21 cellular contexts compared by ENCODE assay signal in genomic region chr16:9484901-9485300, GRCh38.
DNase-seq lines count a peak whose midpoint lies in the region; ATAC-seq, FAIRE-seq and TF ChIP-seq lines count a peak whose summit lies in the region.
"Had no signal": no experiment of that assay in that cellular context is flagged by ENCODE, and none has a peak within 500 bp of the region (broad histone marks: within the 10 kb centered on the region; RNA-seq: fewer than 3 reads in every experiment).

No MANE protein-coding gene starts in this region.

- ATAC-seq in GM23338 = no peak
- ATAC-seq in activated naive CD4-positive, alpha-beta T cell treated with anti-CD3 and anti-CD28 coated beads, Interleukin-2, amount 50 U/mL, for 72 hours = no peak
- ATAC-seq: GM12878, HepG2 had no signal

- 91% methylated on average over 5 of the region's 5 CpGs for WGBS in hepatocyte (ENCODE audit: low lambda C conversion rate, missing lambda C conversion rate)

- no peak overlapping the region for H3K27ac Mint-ChIP-seq in GM23338
- no peak overlapping the region for H3K27ac Mint-ChIP-seq in activated naive CD4-positive, alpha-beta T cell treated with anti-CD3 and anti-CD28 coated beads, Interleukin-2, amount 50 U/mL, for 72 hours
- H3K27ac Mint-ChIP-seq: B cell; CD4-positive, CD25-positive, alpha-beta regulatory T cell; CD8-positive, alpha-beta memory T cell had no signal

- peaks cover 8% of the 10 kb centered on the region for H3K9me2 ChIP-seq in GM23338 (ENCODE audit: insufficient read depth)
- no peaks in the 10 kb centered on the region for H3K9me2 ChIP-seq in hepatocyte (replicated peaks; ENCODE audit: insufficient read depth)

- DNase-seq in GM23338 (ENCODE audit: low spot score) (no peak), kidney tubule cell (ENCODE audit: low spot score) (peak; percentile 46), pons (ENCODE audit: low spot score) (peak; percentile 4), hepatocyte (ENCODE audit: low spot score) (no peak), DMS53 treated with DMSO at 0.1 percent for 48 hours (lab: John Stamatoyannopoulos, UW; ENCODE audit: unreplicated experiment) (no peak), GM12891 (ENCODE audit: insufficient read length, low spot score) (no peak)
- no peak for DNase-seq in activated naive CD4-positive, alpha-beta T cell treated with anti-CD3 and anti-CD28 coated beads, Interleukin-2, amount 50 U/mL, for 72 hours (ENCODE audit: low spot score in 2 of 2)
- DNase-seq: C1 segment of cervical spinal cord; Caco-2; CD4-positive, CD25-positive, alpha-beta regulatory T cell; CD8-positive, alpha-beta memory T cell; DMS153; GM23248; HCEC 1CT; KBM-7 had no signal

- H4K20me1 ChIP-seq in GM23338 (replicated peaks; ENCODE audit: insufficient read depth) = no peaks in the 10 kb centered on the region
- H4K20me1 ChIP-seq in hepatocyte (ENCODE audit: insufficient read depth, poor library complexity, severe bottlenecking) = no peaks in the 10 kb centered on the region

- peaks cover 10% of the 10 kb centered on the region for H3K4me1 ChIP-seq in GM23338 (ENCODE audit: insufficient read depth)
- H3K4me1 ChIP-seq in hepatocyte (ENCODE audit: insufficient read depth) = no peaks in the 10 kb centered on the region
- H3K4me1 ChIP-seq: Caco-2 had no signal

- H3K27me3 ChIP-seq in GM23338 (ENCODE audit: insufficient read depth) = no peaks in the 10 kb centered on the region
- no peaks in the 10 kb centered on the region for H3K27me3 ChIP-seq in hepatocyte

- H3K9me3 Mint-ChIP-seq in GM23338 = 0 out of 3 replicates have a peak, but pooled peaks cover 3% of the 10 kb centered on the region
- H3K9me3 Mint-ChIP-seq in activated naive CD4-positive, alpha-beta T cell treated with anti-CD3 and anti-CD28 coated beads, Interleukin-2, amount 50 U/mL, for 72 hours = no peaks in the 10 kb centered on the region

- peaks cover 2% of the 10 kb centered on the region for H3K27me3 Mint-ChIP-seq in GM23338 (ENCODE audit: insufficient read depth, low read depth, poor library complexity)
- H3K27me3 Mint-ChIP-seq: B cell; CD4-positive, CD25-positive, alpha-beta regulatory T cell had no signal

- no peaks in the 10 kb centered on the region for H3K9me3 ChIP-seq in hepatocyte (ENCODE audit: low read depth)
- H3K9me3 ChIP-seq: Caco-2 had no signal

- no peaks in the 10 kb centered on the region for H3K36me3 ChIP-seq in GM23338 (ENCODE audit: insufficient read depth)
- H3K36me3 ChIP-seq in hepatocyte (replicated peaks; ENCODE audit: insufficient read depth, low read depth) = no peaks in the 10 kb centered on the region

- H3K79me2 ChIP-seq in GM23338 (replicated peaks; ENCODE audit: insufficient read depth) (no peaks in the 10 kb centered on the region), hepatocyte (no peaks in the 10 kb centered on the region)

- FAIRE-seq in GM12891 (lab: Jason Lieb, UNC) = no peak
- FAIRE-seq: GM12878, GM19239, H54, HepG2 had no signal

- H3K27ac ChIP-seq in GM23338 (ENCODE audit: low read depth) (no peak overlapping the region), hepatocyte (no peak overlapping the region)
- H3K27ac ChIP-seq: GM23248 had no signal

- H2AFZ ChIP-seq in GM23338 = 0 out of 2 replicates have a peak overlapping the region, but pooled peaks have one; percentile 38
- no peak overlapping the region for H2AFZ ChIP-seq in hepatocyte
- H2AFZ ChIP-seq: GM23248 had no signal

- no peak for TF ChIP-seq CTCF in GM23338 (conservative IDR thresholded peaks at IDR 0.05; ENCODE audit: low read depth in 2 of 2)
- no peak for TF ChIP-seq CTCF in hepatocyte (IDR thresholded peaks at IDR 0.05; ENCODE audit: poor library complexity)

- H3K4me3 Mint-ChIP-seq in GM23338 = no peak overlapping the region
- H3K4me3 Mint-ChIP-seq: B cell; CD4-positive, CD25-positive, alpha-beta regulatory T cell; CD8-positive, alpha-beta memory T cell; IgD-negative memory B cell had no signal

- H3K36me3 Mint-ChIP-seq in GM23338 (ENCODE audit: low read depth) = no peaks in the 10 kb centered on the region
- no peaks in the 10 kb centered on the region for H3K36me3 Mint-ChIP-seq in activated naive CD4-positive, alpha-beta T cell treated with anti-CD3 and anti-CD28 coated beads, Interleukin-2, amount 50 U/mL, for 72 hours
- H3K36me3 Mint-ChIP-seq: CD4-positive, CD25-positive, alpha-beta regulatory T cell; CD8-positive, alpha-beta memory T cell had no signal

- no peaks in the 10 kb centered on the region for H3K4me1 Mint-ChIP-seq in GM23338
- H3K4me1 Mint-ChIP-seq: B cell; CD4-positive, CD25-positive, alpha-beta regulatory T cell; CD8-positive, alpha-beta memory T cell had no signal

- no peak overlapping the region for H3K4me2 ChIP-seq in GM23338
- H3K4me2 ChIP-seq in hepatocyte = no peak overlapping the region

- no peak for TF ChIP-seq POLR2A in GM12891 (IDR thresholded peaks at IDR 0.05; ENCODE audit: low read depth, low read length)

- H3F3A ChIP-seq in GM23338 (replicated peaks; ENCODE audit: low read depth) = no peaks in the 10 kb centered on the region

- no peak overlapping the region for H3K4me3 ChIP-seq in GM23338
- H3K4me3 ChIP-seq in hepatocyte = no peak overlapping the region
- H3K4me3 ChIP-seq: GM12878, GM23248 had no signal

TF ChIP-seq in GM23338, 12 proteins besides CTCF, POLR2A, EP300 and RAD21 (continues in another document):
- TF ChIP-seq JUNB (IDR thresholded peaks at IDR 0.05; ENCODE audit: unreplicated experiment) = no peak
- no peak for TF ChIP-seq EZH2 (IDR thresholded peaks at IDR 0.05; ENCODE audit: low read depth, unreplicated experiment)
- TF ChIP-seq STAT1 (IDR thresholded peaks at IDR 0.05; ENCODE audit: unreplicated experiment) = no peak
- no peak for TF ChIP-seq CREB1 (CRISPR knock-in tag; IDR thresholded peaks at IDR 0.05; ENCODE audit: low read depth)
- TF ChIP-seq ETS1 (IDR thresholded peaks at IDR 0.05) = no peak
- TF ChIP-seq ZNF114 (CRISPR knock-in tag; IDR thresholded peaks at IDR 0.05) = no peak
- no peak for TF ChIP-seq POLR2AphosphoS5 (IDR thresholded peaks at IDR 0.05; ENCODE audit: low read depth)
- no peak for TF ChIP-seq ZNF331 (CRISPR knock-in tag; IDR thresholded peaks at IDR 0.05; ENCODE audit: low read depth)
- TF ChIP-seq NANOG (IDR thresholded peaks at IDR 0.05; ENCODE audit: borderline replicate concordance) = no peak

TF ChIP-seq in GM12891, 5 proteins besides CTCF, POLR2A, EP300 and RAD21:
- TF ChIP-seq POU2F2 (IDR thresholded peaks at IDR 0.05; ENCODE audit: low read depth, low read length) (no peak), PAX5 (IDR thresholded peaks at IDR 0.05; ENCODE audit: insufficient read depth, low read length, severe bottlenecking) (no peak), POLR2AphosphoS5 (IDR thresholded peaks at IDR 0.05; ENCODE audit: low read depth, low read length) (no peak), SPI1 (IDR thresholded peaks at IDR 0.05; ENCODE audit: low read depth, low read length) (no peak), TAF1 (IDR thresholded peaks at IDR 0.05; ENCODE audit: low read depth, low read length) (no peak)
TF ChIP-seq in GM12891: peak in this region for 0.

Comparison
In these comparisons a context has a peak if more than half of its experiments do, and no peak if none do; other contexts are left out.
1. DNase-seq: peak in kidney tubule cell (single experiment) and pons (single experiment); none in GM23338 (single experiment), activated naive CD4-positive, alpha-beta T cell treated with anti-CD3 and anti-CD28 coated beads, Interleukin-2, amount 50 U/mL, for 72 hours (0 of 2), hepatocyte (single experiment), DMS53 treated with DMSO at 0.1 percent for 48 hours (single experiment) and GM12891 (single experiment).